ENCODE assay signal across 22 cellular contexts in the genomic region with DNA sequence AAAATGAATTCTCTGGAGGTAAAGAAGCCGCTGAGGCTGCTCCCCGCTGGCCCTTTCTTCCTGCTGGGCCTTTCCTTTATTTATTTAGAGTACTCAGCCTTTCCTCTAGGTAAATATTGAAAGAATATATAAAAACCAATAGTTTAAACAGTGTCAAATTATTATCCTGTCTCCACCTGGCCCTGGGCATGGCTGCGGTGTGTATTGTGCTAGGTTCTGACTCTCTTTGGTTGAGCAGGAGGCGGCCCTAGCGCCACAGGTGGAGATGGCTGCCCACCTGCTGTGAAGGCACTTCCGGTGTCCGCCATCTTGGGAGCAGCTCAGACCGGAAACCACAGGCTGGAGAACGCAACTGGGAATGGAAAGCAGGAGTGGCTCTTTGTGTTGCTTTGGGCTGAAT. TPM values are rescaled to one million over a fixed set of nuclear protein-coding genes. Genes with fewer than 3 reads are reported as not detected.
DNase-seq lines count a peak whose midpoint lies in the region; ATAC-seq and TF ChIP-seq lines count a peak whose summit lies in the region.
"Had no signal": no experiment of that assay in that cellular context is flagged by ENCODE, and none has a peak within 500 bp of the region (broad histone marks: within the 10 kb centered on the region; RNA-seq: fewer than 3 reads in every experiment).

No MANE protein-coding gene starts in this region.

- peaks cover 28% of the 10 kb centered on the region for H3K4me1 Mint-ChIP-seq in mesothelial cell of epicardium
- H3K4me1 Mint-ChIP-seq in stimulated activated memory B cell treated with anti-CD40 and anti-IgM and Interleukin-4, amounts not matched to agents 10 μg/mL and 1 μg/mL and 100 μg/mL, for 72 hours, result peaks cover 11% of the 10 kb centered on the region

- H3K4me3 Mint-ChIP-seq in mesothelial cell of epicardium, result no peak overlapping the region
- H3K4me3 Mint-ChIP-seq in stimulated activated memory B cell treated with anti-CD40 and anti-IgM and Interleukin-4, amounts not matched to agents 10 μg/mL and 1 μg/mL and 100 μg/mL, for 72 hours, result no peak overlapping the region
- H3K4me3 Mint-ChIP-seq: activated CD4-positive, alpha-beta memory T cell treated with anti-CD3 and anti-CD28 coated beads for 36 hours; activated naive CD8-positive, alpha-beta T cell treated with anti-CD3 and anti-CD28 coated beads, Interleukin-2, amount 10 ng/mL, durations not matched to agents 7 days and 5 days; T-cell had no signal

- H3K9me3 Mint-ChIP-seq in mesothelial cell of epicardium, result no peaks in the 10 kb centered on the region
- H3K9me3 Mint-ChIP-seq in stimulated activated memory B cell treated with anti-CD40 and anti-IgM and Interleukin-4, amounts not matched to agents 10 μg/mL and 1 μg/mL and 100 μg/mL, for 72 hours, result no peaks in the 10 kb centered on the region
- H3K9me3 Mint-ChIP-seq: activated CD4-positive, alpha-beta memory T cell treated with anti-CD3 and anti-CD28 coated beads for 36 hours; activated naive CD8-positive, alpha-beta T cell treated with anti-CD3 and anti-CD28 coated beads, Interleukin-2, amount 10 ng/mL, durations not matched to agents 7 days and 5 days; T-cell had no signal

- H3K36me3 Mint-ChIP-seq in mesothelial cell of epicardium, result no peaks in the 10 kb centered on the region
- H3K36me3 Mint-ChIP-seq in stimulated activated memory B cell treated with anti-CD40 and anti-IgM and Interleukin-4, amounts not matched to agents 10 μg/mL and 1 μg/mL and 100 μg/mL, for 72 hours, result no peaks in the 10 kb centered on the region
- H3K36me3 Mint-ChIP-seq: activated CD4-positive, alpha-beta memory T cell treated with anti-CD3 and anti-CD28 coated beads for 36 hours; activated naive CD8-positive, alpha-beta T cell treated with anti-CD3 and anti-CD28 coated beads, Interleukin-2, amount 10 ng/mL, durations not matched to agents 7 days and 5 days; T-cell had no signal

- peaks cover 25% of the 10 kb centered on the region for H3K27me3 Mint-ChIP-seq in mesothelial cell of epicardium (ENCODE audit: low read depth)
- peaks cover 26% of the 10 kb centered on the region for H3K27me3 Mint-ChIP-seq in stimulated activated memory B cell treated with anti-CD40 and anti-IgM and Interleukin-4, amounts not matched to agents 10 μg/mL and 1 μg/mL and 100 μg/mL, for 72 hours

- no peak for TF ChIP-seq CTCF in mesothelial cell of epicardium (IDR thresholded peaks at IDR 0.05; ENCODE audit: unreplicated experiment)

- ATAC-seq in stimulated activated memory B cell treated with anti-CD40 and anti-IgM and Interleukin-4, amounts not matched to agents 10 μg/mL and 1 μg/mL and 100 μg/mL, for 72 hours, result no peak
- ATAC-seq: HCT116, psoas muscle, T-cell, upper lobe of right lung had no signal

- peak overlapping the region; percentile 22 for H3K27ac Mint-ChIP-seq in mesothelial cell of epicardium
- H3K27ac Mint-ChIP-seq in stimulated activated memory B cell treated with anti-CD40 and anti-IgM and Interleukin-4, amounts not matched to agents 10 μg/mL and 1 μg/mL and 100 μg/mL, for 72 hours, result no peak overlapping the region
- H3K27ac Mint-ChIP-seq: activated CD4-positive, alpha-beta memory T cell treated with anti-CD3 and anti-CD28 coated beads for 36 hours; activated naive CD8-positive, alpha-beta T cell treated with anti-CD3 and anti-CD28 coated beads, Interleukin-2, amount 10 ng/mL, durations not matched to agents 7 days and 5 days; T-cell had no signal

- DNase-seq in NCI-H1417 (lab: John Stamatoyannopoulos, UW), result peak; percentile 55 to 71 (median 68)
- DNase-seq in NCI-H1417 treated with DMSO at 0.1 percent for 48 hours (lab: John Stamatoyannopoulos, UW), result no peak
- DNase-seq in ELF-1 (ENCODE audit: low read depth, low spot score), result peak; percentile 24
- DNase-seq in NCI-H510A (lab: John Stamatoyannopoulos, UW), result peak; percentile 77
- DNase-seq in mesothelial cell of epicardium (ENCODE audit: low spot score in 2 of 2, unreplicated experiment in 2 of 2), result no peak
- DNase-seq in occipital lobe (lab: John Stamatoyannopoulos, UW), result no peak
- DNase-seq in SKM-1 treated with dmso at 0.1 percent for 144 hours (lab: John Stamatoyannopoulos, UW; ENCODE audit: unreplicated experiment), result no peak
- DNase-seq: activated CD4-positive, alpha-beta memory T cell treated with anti-CD3 and anti-CD28 coated beads for 36 hours; activated naive CD8-positive, alpha-beta T cell treated with anti-CD3 and anti-CD28 coated beads, Interleukin-2, amount 10 ng/mL, durations not matched to agents 7 days and 5 days; cerebellar nuclear complex; kidney glomerular epithelial cell; NCI-H1105 treated with DMSO at 0.1 percent for 48 hours; NCI-H446; Peyer's patch; psoas muscle; SJCRH30; stimulated activated CD8-positive, alpha-beta memory T cell treated with anti-CD3 and anti-CD28 coated beads, Interleukin-4, amount 100 ng/mL, for 48 hours; T-cell; upper lobe of right lung had no signal

RNA-seq across cellular contexts. Expression of gene CLDN14, which starts 29.0 kb away (rescaled TPM):
- not detected in 3 replicates for total RNA-seq in mesothelial cell of epicardium
- not detected for total RNA-seq in occipital lobe
- total RNA-seq: A172; activated CD4-positive, alpha-beta memory T cell treated with anti-CD3 and anti-CD28 coated beads for 36 hours; activated naive CD8-positive, alpha-beta T cell treated with anti-CD3 and anti-CD28 coated beads, Interleukin-2, amount 10 ng/mL, durations not matched to agents 7 days and 5 days; Peyer's patch; psoas muscle; SJCRH30; T-cell; upper lobe of right lung had no signal

Comparison
In these comparisons a context has a peak if more than half of its experiments do, and no peak if none do; other contexts are left out.
1. DNase-seq: peak in NCI-H1417 (3 of 3), ELF-1 (single experiment) and NCI-H510A (single experiment); none in NCI-H1417 treated with DMSO at 0.1 percent for 48 hours (single experiment), mesothelial cell of epicardium (0 of 2), occipital lobe (single experiment) and SKM-1 treated with dmso at 0.1 percent for 144 hours (single experiment).